20 cellular contexts compared by ENCODE assay signal in genomic region chr5:146718628-146719027, GRCh38.
DNase-seq lines count a peak whose midpoint lies in the region; ATAC-seq and TF ChIP-seq lines count a peak whose summit lies in the region.
"Had no signal": no experiment of that assay in that cellular context is flagged by ENCODE, and none has a peak within 500 bp of the region (broad histone marks: within the 10 kb centered on the region; RNA-seq: fewer than 3 reads in every experiment).

No MANE protein-coding gene starts in this region.

- H3K27ac Mint-ChIP-seq in type B pancreatic cell, result no peak overlapping the region
- no peak overlapping the region for H3K27ac Mint-ChIP-seq in Calu3 (ENCODE audit: unreplicated experiment)
- H3K27ac Mint-ChIP-seq: GM23338 had no signal

- BruUV-seq in Calu3 (replicated peaks; lab: Mats Ljungman, UMichigan), result no TSS peak

- H3K4me1 ChIP-seq in ectodermal cell (ENCODE audit: control insufficient read depth, insufficient read depth, low read length), result no peaks in the 10 kb centered on the region
- no peaks in the 10 kb centered on the region for H3K4me1 ChIP-seq in effector memory CD4-positive, alpha-beta T cell (ENCODE audit: control insufficient read depth, insufficient read depth, low read length, poor library complexity, severe bottlenecking)
- H3K4me1 ChIP-seq: SJCRH30 had no signal

- no peaks in the 10 kb centered on the region for H3K27me3 ChIP-seq in ectodermal cell (ENCODE audit: control insufficient read depth, insufficient read depth, low read length, poor library complexity, severe bottlenecking)
- H3K27me3 ChIP-seq in effector memory CD4-positive, alpha-beta T cell (replicated peaks; ENCODE audit: control insufficient read depth, insufficient read depth, low read length, poor library complexity, severe bottlenecking), result no peaks in the 10 kb centered on the region
- H3K27me3 ChIP-seq: SJCRH30 had no signal

- CTCF ChIA-PET in Calu3 (lab: Charles Lee), result interaction anchor here (1.1 kb wide), 1 partner anchor 227 kb away, joined by 4 read pairs; no protein-coding TSS in a partner anchor

- H3K4me3 ChIP-seq in ectodermal cell (ENCODE audit: insufficient read depth, low read depth, low read length), result no peak overlapping the region
- no peak overlapping the region for H3K4me3 ChIP-seq in effector memory CD4-positive, alpha-beta T cell (ENCODE audit: insufficient read depth, low read depth, low read length, poor library complexity, severe bottlenecking)
- H3K4me3 ChIP-seq: GM23338, SJCRH30 had no signal

- ATAC-seq in GM19328 (IDR thresholded peaks at IDR 0.05; ENCODE audit: unreplicated experiment), result no peak
- ATAC-seq: GM23338, HCT116, PC-3 had no signal

- WGBS in ectodermal cell, 2 experiments, result 87 to 93% methylated on average over 4 of the region's 4 CpGs

- H3K36me3 ChIP-seq in ectodermal cell (ENCODE audit: control insufficient read depth, insufficient read depth, low read length), result no peaks in the 10 kb centered on the region
- no peaks in the 10 kb centered on the region for H3K36me3 ChIP-seq in effector memory CD4-positive, alpha-beta T cell (ENCODE audit: control insufficient read depth, insufficient read depth, low read length)
- H3K36me3 ChIP-seq: SJCRH30 had no signal

- intact Hi-C loops in Calu3 (cut with micrococcal nuclease; ENCODE audit: unreplicated experiment), result no loop called here

- H3K9me3 Mint-ChIP-seq in type B pancreatic cell, result no peaks in the 10 kb centered on the region
- peaks cover under 1% of the 10 kb centered on the region for H3K9me3 Mint-ChIP-seq in Calu3 (ENCODE audit: low read depth, unreplicated experiment)
- H3K9me3 Mint-ChIP-seq: GM23338 had no signal

- H3K4me1 Mint-ChIP-seq in type B pancreatic cell (ENCODE audit: unreplicated experiment) (peaks cover 4% of the 10 kb centered on the region), Calu3 (ENCODE audit: low read depth, unreplicated experiment) (peaks cover 8% of the 10 kb centered on the region)
- H3K4me1 Mint-ChIP-seq: GM23338 had no signal

- H3K36me3 Mint-ChIP-seq in type B pancreatic cell (no peaks in the 10 kb centered on the region), Calu3 (ENCODE audit: insufficient read depth, unreplicated experiment) (no peaks in the 10 kb centered on the region)

- H3K27ac ChIP-seq in ectodermal cell (ENCODE audit: insufficient read depth, low read depth, low read length, poor library complexity, severe bottlenecking), result peak overlapping the region; percentile 27
- H3K27ac ChIP-seq in effector memory CD4-positive, alpha-beta T cell (ENCODE audit: insufficient read depth, low read length, poor library complexity, severe bottlenecking), result no peak overlapping the region
- H3K27ac ChIP-seq: C4-2B, SJCRH30 had no signal

- peak; percentile 82 for DNase-seq in NCI-H82 treated with DMSO at 0.1 percent for 48 hours (lab: John Stamatoyannopoulos, UW; ENCODE audit: unreplicated experiment)
- peak; percentile 40 for DNase-seq in myocyte (ENCODE audit: low read depth)
- no peak for DNase-seq in type B pancreatic cell (ENCODE audit: extremely low spot score, unreplicated experiment)
- no peak for DNase-seq in effector memory CD4-positive, alpha-beta T cell
- DNase-seq in Calu3, result no peak
- DNase-seq: AML-193, GDM1, KG1, NCI-H1105 treated with DMSO at 0.1 percent for 48 hours, NCI-H1694, NCI-H2081 treated with DMSO at 0.1 percent for 48 hours, NCI-H510A treated with DMSO at 0.1 percent for 48 hours, PC-3, RPMI8226, SJCRH30 had no signal

- H3K9me3 ChIP-seq in ectodermal cell (ENCODE audit: control insufficient read depth, low read length), result no peaks in the 10 kb centered on the region
- H3K9me3 ChIP-seq in effector memory CD4-positive, alpha-beta T cell (ENCODE audit: control insufficient read depth, low read length), result no peaks in the 10 kb centered on the region
- H3K9me3 ChIP-seq: SJCRH30 had no signal

- H3K27me3 Mint-ChIP-seq in type B pancreatic cell, result no peaks in the 10 kb centered on the region
- no peaks in the 10 kb centered on the region for H3K27me3 Mint-ChIP-seq in Calu3 (ENCODE audit: unreplicated experiment)

- TF ChIP-seq CTCF in type B pancreatic cell (conservative IDR thresholded peaks at IDR 0.05) (no peak), Calu3 (IDR thresholded peaks at IDR 0.05; ENCODE audit: unreplicated experiment) (no peak)

- H3K4me3 Mint-ChIP-seq in type B pancreatic cell, result peak overlapping the region; percentile 13
- no peak overlapping the region for H3K4me3 Mint-ChIP-seq in Calu3 (ENCODE audit: low read depth, unreplicated experiment)
- H3K4me3 Mint-ChIP-seq: GM23338 had no signal

Comparison
In these comparisons a context has a peak if more than half of its experiments do, and no peak if none do; other contexts are left out.
1. DNase-seq: peak in NCI-H82 treated with DMSO at 0.1 percent for 48 hours (single experiment) and myocyte (single experiment); none in type B pancreatic cell (single experiment), effector memory CD4-positive, alpha-beta T cell (0 of 3) and Calu3 (single experiment).